Comparison of ENCODE assay signal across 8 cellular contexts in genomic region chr10:74081192-74081803, GRCh38.
A peak's percentile ranks its signal among the peaks of the same experiment; 100 is the strongest.
DNase-seq lines count a peak whose midpoint lies in the region; ATAC-seq and TF ChIP-seq lines count a peak whose summit lies in the region.

No MANE protein-coding gene starts in this region.

- no peak for TF ChIP-seq POLR2A in right lobe of liver (IDR thresholded peaks at IDR 0.05)

- peak overlapping the region; percentile 52 for H3K27ac Mint-ChIP-seq in chondrocyte (ENCODE audit: unreplicated experiment)
- H3K27ac Mint-ChIP-seq in stimulated activated naive B cell treated with anti-CD40 and anti-IgM and Interleukin-4, amounts not matched to agents 10 μg/mL and 1 μg/mL and 100 μg/mL, for 72 hours = peak overlapping the region; percentile 65

- H3K27me3 Mint-ChIP-seq in chondrocyte (ENCODE audit: low read depth) = no peaks in the 10 kb centered on the region
- no peaks in the 10 kb centered on the region for H3K27me3 Mint-ChIP-seq in stimulated activated naive B cell treated with anti-CD40 and anti-IgM and Interleukin-4, amounts not matched to agents 10 μg/mL and 1 μg/mL and 100 μg/mL, for 72 hours

- DNase-seq in NCI-H1105 treated with DMSO at 0.1 percent for 48 hours (lab: John Stamatoyannopoulos, UW) (peak; percentile 42), NCI-H1105 (lab: John Stamatoyannopoulos, UW) (no peak), LoVo (ENCODE audit: low spot score) (peak; percentile 67), T-helper 2 cell (peak in 3 of 5 experiments; percentile 4 to 60 (median 19)), chondrocyte (ENCODE audit: low spot score) (no peak), right lobe of liver (no peak)
- DNase-seq in stimulated activated naive B cell treated with anti-CD40 and anti-IgM and Interleukin-4, amounts not matched to agents 10 μg/mL and 1 μg/mL and 100 μg/mL, for 72 hours = no peak

- H3K36me3 Mint-ChIP-seq in chondrocyte (ENCODE audit: low read depth) = peaks cover 21% of the 10 kb centered on the region
- H3K36me3 Mint-ChIP-seq in stimulated activated naive B cell treated with anti-CD40 and anti-IgM and Interleukin-4, amounts not matched to agents 10 μg/mL and 1 μg/mL and 100 μg/mL, for 72 hours = peaks cover 33 to 36% of the 10 kb centered on the region in 2 donors

- H3K4me1 ChIP-seq in right lobe of liver = peaks cover 0 to 19% (median 8%) of the 10 kb centered on the region in 4 donors

- H3K9me3 Mint-ChIP-seq in chondrocyte (ENCODE audit: low read depth) = no peaks in the 10 kb centered on the region
- no peaks in the 10 kb centered on the region for H3K9me3 Mint-ChIP-seq in stimulated activated naive B cell treated with anti-CD40 and anti-IgM and Interleukin-4, amounts not matched to agents 10 μg/mL and 1 μg/mL and 100 μg/mL, for 72 hours

- intact Hi-C loops in right lobe of liver (cut with DNase I) = no loop called here

- H3K4me3 ChIP-seq in right lobe of liver = no peak overlapping the region

- H3K9me3 ChIP-seq in right lobe of liver = no peaks in the 10 kb centered on the region

- peaks cover 60% of the 10 kb centered on the region for H3K4me1 Mint-ChIP-seq in chondrocyte (ENCODE audit: low read depth)
- H3K4me1 Mint-ChIP-seq in stimulated activated naive B cell treated with anti-CD40 and anti-IgM and Interleukin-4, amounts not matched to agents 10 μg/mL and 1 μg/mL and 100 μg/mL, for 72 hours = peaks cover 25 to 58% of the 10 kb centered on the region in 2 donors

- 36% methylated on average over 4 of the region's 4 CpGs for WGBS in right lobe of liver (ENCODE audit: insufficient coverage, low coverage, low lambda C conversion rate, missing lambda C conversion rate)

- no peak overlapping the region for H3K4me3 Mint-ChIP-seq in chondrocyte (ENCODE audit: unreplicated experiment)
- H3K4me3 Mint-ChIP-seq in stimulated activated naive B cell treated with anti-CD40 and anti-IgM and Interleukin-4, amounts not matched to agents 10 μg/mL and 1 μg/mL and 100 μg/mL, for 72 hours = no peak overlapping the region

- H3K27ac ChIP-seq in right lobe of liver = no peak overlapping the region

- no peaks in the 10 kb centered on the region for H3K27me3 ChIP-seq in right lobe of liver

- TF ChIP-seq CTCF in chondrocyte (IDR thresholded peaks at IDR 0.05) (peak; percentile 85), right lobe of liver (IDR thresholded peaks at IDR 0.05) (peak; percentile 62 to 75 (median 68))

- H3K36me3 ChIP-seq in right lobe of liver = no peaks in the 10 kb centered on the region

- ATAC-seq in right lobe of liver (peak; percentile 78 to 88 (median 84)), HG03469 (IDR thresholded peaks at IDR 0.05; ENCODE audit: unreplicated experiment) (no peak)
- no peak for ATAC-seq in stimulated activated naive B cell treated with anti-CD40 and anti-IgM and Interleukin-4, amounts not matched to agents 10 μg/mL and 1 μg/mL and 100 μg/mL, for 72 hours (replicated peaks)

Comparison
In these comparisons a context has a peak if more than half of its experiments do, and no peak if none do; other contexts are left out.
1. DNase-seq: peak in NCI-H1105 treated with DMSO at 0.1 percent for 48 hours (single experiment), LoVo (single experiment) and T-helper 2 cell (3 of 5); none in NCI-H1105 (single experiment), chondrocyte (single experiment), right lobe of liver (0 of 3) and stimulated activated naive B cell treated with anti-CD40 and anti-IgM and Interleukin-4, amounts not matched to agents 10 μg/mL and 1 μg/mL and 100 μg/mL, for 72 hours (single experiment).
2. ATAC-seq: peak in right lobe of liver (4 of 4); none in stimulated activated naive B cell treated with anti-CD40 and anti-IgM and Interleukin-4, amounts not matched to agents 10 μg/mL and 1 μg/mL and 100 μg/mL, for 72 hours (0 of 2) and HG03469 (single experiment).